22 cellular contexts compared by ENCODE assay signal in the genomic region with DNA sequence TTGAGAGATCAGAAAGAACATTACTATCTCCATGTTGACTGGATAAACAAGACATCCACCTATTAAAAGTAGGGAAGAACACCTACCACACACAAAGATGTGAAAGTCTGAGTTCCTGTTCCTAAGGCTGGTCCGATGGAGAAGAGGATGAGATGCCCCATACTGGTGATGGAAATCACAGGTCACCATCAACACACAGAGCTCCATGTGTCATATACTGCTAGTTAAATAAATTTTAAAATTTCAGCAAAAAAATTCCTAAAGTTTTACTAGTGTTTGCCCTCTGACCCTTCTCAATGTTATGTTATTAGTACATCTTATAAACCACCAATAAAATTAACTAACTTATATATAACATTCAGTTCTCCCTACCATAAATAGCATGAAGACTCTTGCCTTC. TPM values are rescaled to one million over a fixed set of nuclear protein-coding genes. Genes with fewer than 3 reads are reported as not detected.
A peak's percentile ranks its signal among the peaks of the same experiment; 100 is the strongest.
DNase-seq lines count a peak whose midpoint lies in the region; ATAC-seq, FAIRE-seq and TF ChIP-seq lines count a peak whose summit lies in the region.
"Had no signal": no experiment of that assay in that cellular context is flagged by ENCODE, and none has a peak within 500 bp of the region (broad histone marks: within the 10 kb centered on the region; RNA-seq: fewer than 3 reads in every experiment).

No MANE protein-coding gene starts in this region.

- DNase-seq in SK-N-SH (no peak), HFFc6 (peak; percentile 55), islet precursor cell (peak; percentile 1), smooth muscle cell (lab: John Stamatoyannopoulos, UW; ENCODE audit: unreplicated experiment) (no peak), small intestine (no peak), NCI-H2081 treated with DMSO at 0.1 percent for 48 hours (lab: John Stamatoyannopoulos, UW) (no peak)
- DNase-seq: Calu3; CD8-positive, alpha-beta T cell; DMS53; DND-41; GF-D8; H9 had no signal

- no peaks in the 10 kb centered on the region for H3K9me3 Mint-ChIP-seq in HFFc6
- H3K9me3 Mint-ChIP-seq: CD8-positive, alpha-beta T cell had no signal

- H3K27me3 ChIP-seq in SK-N-SH (ENCODE audit: insufficient read depth) (no peaks in the 10 kb centered on the region), smooth muscle cell (ENCODE audit: low read depth) (no peaks in the 10 kb centered on the region), small intestine (ENCODE audit: control insufficient read depth in 2 of 2, insufficient read depth in 2 of 2, low read length in 2 of 2) (no peaks in the 10 kb centered on the region)
- H3K27me3 ChIP-seq: BLaER1 treated with 17β-estradiol and CSF1 and Interleukin-3, amounts not matched to agents 10 nM and 100 nM had no signal

- POLR2A ChIA-PET in SK-N-SH (lab: Yijun Ruan, JAX): no interaction called here

- H3K4me1 ChIP-seq in SK-N-SH (ENCODE audit: control insufficient read depth in 1 of 2, insufficient read depth in 2 of 2, low read depth in 1 of 2, low read length in 1 of 2): peaks cover 0 to 4% of the 10 kb centered on the region in 2 experiments; a peak in 1 of 4 replicates
- peaks cover 8% of the 10 kb centered on the region for H3K4me1 ChIP-seq in smooth muscle cell (ENCODE audit: low read depth)
- no peaks in the 10 kb centered on the region for H3K4me1 ChIP-seq in small intestine (ENCODE audit: control insufficient read depth in 2 of 2, insufficient read depth in 1 of 2, low read depth in 1 of 2, low read length in 1 of 2)
- H3K4me1 ChIP-seq: A549 had no signal

- H3K27me3 Mint-ChIP-seq in HFFc6 (ENCODE audit: insufficient read depth): peaks cover 1% of the 10 kb centered on the region; the same call in 1 of the 2 replicates

- peak overlapping the region in 1 of 2 experiments; percentile 50; a peak in 2 of 4 replicates for H3K27ac ChIP-seq in SK-N-SH (ENCODE audit: low read depth in 2 of 2, low read length in 1 of 2)
- peak overlapping the region; percentile 84 for H3K27ac ChIP-seq in smooth muscle cell (ENCODE audit: low read depth)
- no peak overlapping the region for H3K27ac ChIP-seq in small intestine (ENCODE audit: low read depth in 1 of 2, low read length in 1 of 2)
- H3K27ac ChIP-seq: 22Rv1; A549; BLaER1 treated with 17β-estradiol and CSF1 and Interleukin-3, amounts not matched to agents 10 nM and 100 nM; HL-60 had no signal

- peak overlapping the region; percentile 93 for H3K27ac Mint-ChIP-seq in HFFc6
- H3K27ac Mint-ChIP-seq: B cell; CD8-positive, alpha-beta T cell; H9 had no signal

- H3K36me3 Mint-ChIP-seq in HFFc6 (ENCODE audit: low read depth): no peaks in the 10 kb centered on the region
- H3K36me3 Mint-ChIP-seq: CD8-positive, alpha-beta T cell had no signal

- no peaks in the 10 kb centered on the region for H3K79me2 ChIP-seq in SK-N-SH (ENCODE audit: insufficient read depth)
- no peaks in the 10 kb centered on the region for H3K79me2 ChIP-seq in smooth muscle cell (ENCODE audit: low read depth)

- CTCF ChIA-PET in SK-N-SH (lab: Yijun Ruan, JAX): interaction anchor here (0.9 to 1.3 kb wide), 2 partner anchors 9 to 19 kb away, joined by 3 to 4 read pairs; no protein-coding TSS in a partner anchor

- peak overlapping the region; percentile 45; the same call in 1 of the 2 replicates for H3K4me2 ChIP-seq in SK-N-SH
- H3K4me2 ChIP-seq in smooth muscle cell: peak overlapping the region; percentile 15
- H3K4me2 ChIP-seq: A549; BLaER1 treated with 17β-estradiol and CSF1 and Interleukin-3, amounts not matched to agents 10 nM and 100 nM had no signal

- ATAC-seq in SK-N-SH treated with all-trans-retinoic acid at 6 μM for 48 hours (no peak), HG03095 (IDR thresholded peaks at IDR 0.05; ENCODE audit: unreplicated experiment) (no peak)
- ATAC-seq: A549; CD8-positive, alpha-beta T cell; K562 had no signal

- no peaks in the 10 kb centered on the region for H3K9me2 ChIP-seq in SK-N-SH

- no peak for TF ChIP-seq EP300 in SK-N-SH (IDR thresholded peaks at IDR 0.05; ENCODE audit: borderline replicate concordance in 1 of 2, low read depth in 1 of 2, low read length in 1 of 2)

- H4K20me1 ChIP-seq in SK-N-SH (ENCODE audit: insufficient read depth): no peaks in the 10 kb centered on the region
- H4K20me1 ChIP-seq in smooth muscle cell (ENCODE audit: low read depth): no peaks in the 10 kb centered on the region
- H4K20me1 ChIP-seq: BLaER1 treated with 17β-estradiol and CSF1 and Interleukin-3, amounts not matched to agents 10 nM and 100 nM had no signal

- H3K9ac ChIP-seq in SK-N-SH (no peak overlapping the region), smooth muscle cell (ENCODE audit: low read depth) (peak overlapping the region; percentile 20)
- H3K9ac ChIP-seq: BLaER1 treated with 17β-estradiol and CSF1 and Interleukin-3, amounts not matched to agents 10 nM and 100 nM had no signal

- H2AFZ ChIP-seq in SK-N-SH (ENCODE audit: low read depth) (peak overlapping the region; percentile 49; the same call in 1 of the 2 replicates), smooth muscle cell (ENCODE audit: low read depth) (no peak overlapping the region)

- WGBS in SK-N-SH (ENCODE audit: low lambda C conversion rate): 12% methylated on average over 1 of the region's 1 CpG
- 91% methylated on average over 1 of the region's 1 CpG for WGBS in smooth muscle cell (ENCODE audit: low lambda C conversion rate)
- 87 to 97% (median 91%) methylated on average over 1 of the region's 1 CpG for WGBS in small intestine, 3 donors

- H3K9me3 ChIP-seq in SK-N-SH: no peaks in the 10 kb centered on the region
- no peaks in the 10 kb centered on the region for H3K9me3 ChIP-seq in smooth muscle cell (replicated peaks; ENCODE audit: low read depth)
- no peaks in the 10 kb centered on the region for H3K9me3 ChIP-seq in small intestine (ENCODE audit: control insufficient read depth, low read depth)
- H3K9me3 ChIP-seq: A549; BLaER1 treated with 17β-estradiol and CSF1 and Interleukin-3, amounts not matched to agents 10 nM and 100 nM had no signal

- no peak for TF ChIP-seq RAD21 in SK-N-SH (IDR thresholded peaks at IDR 0.05; ENCODE audit: low read length)

- no peak for TF ChIP-seq CTCF in SK-N-SH (IDR thresholded peaks at IDR 0.05)
- TF ChIP-seq CTCF in HFFc6 (IDR thresholded peaks at IDR 0.05): no peak
- no peak for TF ChIP-seq CTCF in smooth muscle cell (IDR thresholded peaks at IDR 0.05; ENCODE audit: borderline replicate concordance, insufficient read depth, poor library complexity, severe bottlenecking)

- peaks cover 55% of the 10 kb centered on the region for H3K4me1 Mint-ChIP-seq in HFFc6 (ENCODE audit: low read depth)
- H3K4me1 Mint-ChIP-seq: B cell had no signal

- H3K4me3 ChIP-seq in SK-N-SH (ENCODE audit: low read depth in 2 of 2, low read length in 1 of 2) (no peak overlapping the region), smooth muscle cell (no peak overlapping the region), small intestine (ENCODE audit: low read depth in 1 of 2, low read length in 2 of 2) (no peak overlapping the region)
- H3K4me3 ChIP-seq: A549; BLaER1 treated with 17β-estradiol and CSF1 and Interleukin-3, amounts not matched to agents 10 nM and 100 nM; K562 had no signal

- peaks cover 9% of the 10 kb centered on the region for H3F3A ChIP-seq in SK-N-SH (replicated peaks; ENCODE audit: insufficient read depth)
- H3F3A ChIP-seq in smooth muscle cell (ENCODE audit: low read depth): peaks cover 11% of the 10 kb centered on the region

- peak overlapping the region; percentile 52 for H3K4me3 Mint-ChIP-seq in HFFc6
- H3K4me3 Mint-ChIP-seq: B cell; CD8-positive, alpha-beta T cell; H9 had no signal

- H3K36me3 ChIP-seq in SK-N-SH (replicated peaks in 1 of 2; ENCODE audit: control insufficient read depth in 1 of 2, insufficient read depth in 2 of 2, low read length in 1 of 2) (no peaks in the 10 kb centered on the region), smooth muscle cell (ENCODE audit: low read depth) (no peaks in the 10 kb centered on the region), small intestine (ENCODE audit: control insufficient read depth in 2 of 2, insufficient read depth in 2 of 2, low read length in 2 of 2) (no peaks in the 10 kb centered on the region)
- H3K36me3 ChIP-seq: BLaER1 treated with 17β-estradiol and CSF1 and Interleukin-3, amounts not matched to agents 10 nM and 100 nM had no signal

- FAIRE-seq in small intestine (lab: Jason Lieb, UNC): no peak
- FAIRE-seq: A549, H1, K562 had no signal

TF ChIP-seq in SK-N-SH, 30 proteins besides CTCF, POLR2A, EP300 and RAD21 (continues in another document):
- TF ChIP-seq YY1 (IDR thresholded peaks at IDR 0.05; ENCODE audit: low read depth): no peak
- no peak for TF ChIP-seq TAF1 (IDR thresholded peaks at IDR 0.05; ENCODE audit: borderline replicate concordance, low read depth, low read length)
- no peak for TF ChIP-seq RXRA (IDR thresholded peaks at IDR 0.05; ENCODE audit: borderline replicate concordance, low read depth)
- no peak for TF ChIP-seq NFIC (IDR thresholded peaks at IDR 0.05; ENCODE audit: borderline replicate concordance)
- TF ChIP-seq RFX5 (IDR thresholded peaks at IDR 0.05; ENCODE audit: low read length): no peak

TF ChIP-seq in SK-N-SH treated with all-trans-retinoic acid at 6 μM for 48 hours, 23 proteins besides CTCF, POLR2A, EP300 and RAD21:
- no peak for TF ChIP-seq ZFP30 (CRISPR knock-in tag; IDR thresholded peaks at IDR 0.05)
- TF ChIP-seq ESRRG (CRISPR knock-in tag; IDR thresholded peaks at IDR 0.05): no peak
- no peak for TF ChIP-seq RARB (CRISPR knock-in tag; IDR thresholded peaks at IDR 0.05)
- no peak for TF ChIP-seq ARNTL (CRISPR knock-in tag; IDR thresholded peaks at IDR 0.05; ENCODE audit: borderline replicate concordance, low read depth)
- no peak for TF ChIP-seq SNAI2 (CRISPR knock-in tag; IDR thresholded peaks at IDR 0.05)
- no peak for TF ChIP-seq ISL1 (CRISPR knock-in tag; IDR thresholded peaks at IDR 0.05)
- no peak for TF ChIP-seq ZNF70 (CRISPR knock-in tag; IDR thresholded peaks at IDR 0.05)
- no peak for TF ChIP-seq PPARA (CRISPR knock-in tag; IDR thresholded peaks at IDR 0.05; ENCODE audit: borderline replicate concordance)
- no peak for TF ChIP-seq OSR1 (CRISPR knock-in tag; IDR thresholded peaks at IDR 0.05)
- no peak for TF ChIP-seq TOX (CRISPR knock-in tag; IDR thresholded peaks at IDR 0.05; ENCODE audit: borderline replicate concordance)
- TF ChIP-seq ZNF8 (CRISPR knock-in tag; IDR thresholded peaks at IDR 0.05): no peak

RNA-seq across cellular contexts. Expression of a gene that starts 59.1 kb away (rescaled TPM):
- polyA plus RNA-seq in SK-N-SH (2012; rRNA removed) (not detected in 2 replicates), smooth muscle cell (not detected in 2 replicates), small intestine (1 to 10 TPM in 1 of 3 donors, not detected in 2; 3.1 TPM)
- not detected in 2 replicates for polyA plus RNA-seq in SK-N-SH (2012; cell fraction: cytosol; rRNA removed)
- not detected in 2 replicates for polyA plus RNA-seq in SK-N-SH (2012; cell fraction: nucleus; rRNA removed)
- total RNA-seq in HFFc6 (2021; fragmentation: NEBNext Ultra II Directional; extraction: Animal tissue kit (Norgen Biotek cat#: 25700)): not detected
- total RNA-seq in smooth muscle cell: not detected in 2 replicates
- total RNA-seq: Calu3; CD8-positive, alpha-beta T cell; HT1080; K562 had no signal
- polyA plus RNA-seq: A549, K562 had no signal

Comparison
In these comparisons a context has a peak if more than half of its experiments do, and no peak if none do; other contexts are left out.
1. DNase-seq: peak in HFFc6 (single experiment) and islet precursor cell (single experiment); none in SK-N-SH (single experiment), smooth muscle cell (single experiment), small intestine (single experiment) and NCI-H2081 treated with DMSO at 0.1 percent for 48 hours (single experiment).